ENCODE assay signal across 1 cellular context in genomic region chr2:149456285-149456684, GRCh38.
TF ChIP-seq lines count a peak whose summit lies in the region.

No MANE protein-coding gene starts in this region.

TF ChIP-seq in WTC11, 78 proteins besides CTCF, POLR2A, EP300 and RAD21 (continued from another document):
- TF ChIP-seq ZNF532 (CRISPR knock-in tag; IDR thresholded peaks at IDR 0.05; ENCODE audit: borderline replicate concordance) (no peak), RORB (CRISPR knock-in tag; IDR thresholded peaks at IDR 0.05) (no peak), ZNF232 (CRISPR knock-in tag; IDR thresholded peaks at IDR 0.05) (no peak), GTF2I (CRISPR knock-in tag; conservative IDR thresholded peaks at IDR 0.05) (no peak), RELA (CRISPR knock-in tag; IDR thresholded peaks at IDR 0.05; ENCODE audit: borderline replicate concordance) (no peak)
